21 cellular contexts compared by ENCODE assay signal in the genomic region with DNA sequence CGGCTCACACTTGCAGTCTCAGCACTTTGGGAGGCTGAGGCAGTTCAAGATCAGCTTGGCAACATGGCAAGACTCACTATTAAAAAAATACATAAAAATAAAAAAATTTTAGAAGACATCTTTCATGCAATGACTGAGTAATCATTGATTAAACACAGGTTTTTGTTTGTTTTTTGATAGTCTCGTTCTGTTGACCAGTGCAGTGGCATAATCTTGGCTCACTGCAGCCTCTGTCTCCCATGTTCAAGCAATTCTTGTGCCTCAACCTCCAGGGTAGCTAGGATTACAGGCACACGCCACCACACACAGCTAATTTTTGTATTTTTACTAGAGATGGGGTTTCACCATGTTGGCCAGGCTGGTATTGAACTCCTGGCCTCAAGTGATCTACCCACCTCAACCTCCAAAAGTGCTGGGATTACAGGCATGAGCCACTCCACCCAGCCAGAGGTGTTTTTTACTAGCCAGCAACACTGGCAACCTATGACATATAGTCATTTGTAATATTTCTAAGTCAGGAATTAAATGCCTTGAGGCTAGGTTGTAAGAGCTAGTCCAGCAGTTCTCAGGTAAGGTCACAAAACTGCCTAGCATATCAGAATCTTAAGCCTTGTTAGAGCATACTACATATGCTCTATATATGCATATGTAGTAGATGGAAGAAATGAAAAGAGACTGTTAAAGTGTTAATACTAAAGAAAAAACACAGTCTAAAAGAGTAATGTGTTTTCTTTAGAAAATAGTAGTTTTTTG.
"Had no signal": no experiment of that assay in that cellular context is flagged by ENCODE, and none has a peak within 500 bp of the region (broad histone marks: within the 10 kb centered on the region; RNA-seq: fewer than 3 reads in every experiment).

No MANE protein-coding gene starts in this region.

- FAIRE-seq: urothelium cell line had no signal

- H3K27ac ChIP-seq: colonic mucosa, foreskin keratinocyte, ovary, sigmoid colon, tibial nerve had no signal

- DNase-seq: activated CD4-positive, alpha-beta T cell treated with anti-CD3 and anti-CD28 coated beads for 1 hour; activated gamma-delta T cell; activated naive CD8-positive, alpha-beta T cell treated with anti-CD3 and anti-CD28 coated beads for 36 hours; amygdala; colonic mucosa; foreskin keratinocyte; glutamatergic neuron; hippocampal formation; islet precursor cell; left lung; natural killer cell; ovary; sigmoid colon; stimulated activated CD4-positive, alpha-beta T cell treated with anti-CD3 and anti-CD28 coated beads, Interleukin-4, amount 100 ng/mL, for 4 hours; stimulated activated naive CD4-positive, alpha-beta T cell treated with Interleukin-2 at 50 U/mL for 16 hours; substantia nigra; T1000 had no signal

- H3K4me3 ChIP-seq: colonic mucosa, left lung, ovary, sigmoid colon, tibial nerve had no signal

- ATAC-seq: foreskin keratinocyte, left lung, natural killer cell had no signal

- H3K36me3 Mint-ChIP-seq: natural killer cell had no signal

- H3K4me1 ChIP-seq: colonic mucosa, foreskin keratinocyte, left lung, sigmoid colon, tibial nerve had no signal

- H3K27me3 Mint-ChIP-seq: activated naive CD8-positive, alpha-beta T cell treated with anti-CD3 and anti-CD28 coated beads for 36 hours; brain; central memory CD8-positive, alpha-beta T cell had no signal

- H3K36me3 ChIP-seq: ovary had no signal

- H3K9me3 Mint-ChIP-seq: activated naive CD8-positive, alpha-beta T cell treated with anti-CD3 and anti-CD28 coated beads for 36 hours; central memory CD8-positive, alpha-beta T cell; natural killer cell had no signal

- H3K4me3 Mint-ChIP-seq: activated naive CD8-positive, alpha-beta T cell treated with anti-CD3 and anti-CD28 coated beads for 36 hours; brain; central memory CD8-positive, alpha-beta T cell; natural killer cell had no signal

- H3K27me3 ChIP-seq: colonic mucosa, foreskin keratinocyte, left lung, ovary, sigmoid colon, tibial nerve had no signal

- H3K9me3 ChIP-seq: colonic mucosa, left lung, ovary, sigmoid colon, tibial nerve had no signal

- H3K4me1 Mint-ChIP-seq: activated naive CD8-positive, alpha-beta T cell treated with anti-CD3 and anti-CD28 coated beads for 36 hours; brain had no signal

- H3K27ac Mint-ChIP-seq: activated naive CD8-positive, alpha-beta T cell treated with anti-CD3 and anti-CD28 coated beads for 36 hours had no signal
